13 cellular contexts compared by ENCODE assay signal in genomic region chr7:5248201-5248885, GRCh38. TPM values are rescaled to one million over a fixed set of nuclear protein-coding genes. Genes with fewer than 3 reads are reported as not detected.
DNase-seq lines count a peak whose midpoint lies in the region; ATAC-seq and TF ChIP-seq lines count a peak whose summit lies in the region.
"Had no signal": no experiment of that assay in that cellular context is flagged by ENCODE, and none has a peak within 500 bp of the region (broad histone marks: within the 10 kb centered on the region; RNA-seq: fewer than 3 reads in every experiment).

No MANE protein-coding gene starts in this region.

- H3K4me1 Mint-ChIP-seq in nephron progenitor cell: peaks cover 19% of the 10 kb centered on the region
- H3K4me1 Mint-ChIP-seq: activated CD4-positive, alpha-beta T cell treated with anti-CD3 and anti-CD28 coated beads, Interleukin-2, amount 10 ng/mL, durations not matched to agents 7 days and 5 days; activated T-helper 17 cell treated with anti-CD3 and anti-CD28 coated beads, Interleukin-2, amount 50 U/mL, for 72 hours had no signal

- DNase-seq in D341Med (ENCODE audit: low spot score) (peak; percentile 95), SK-N-DZ (ENCODE audit: low spot score) (peak; percentile 83), fibroblast of the conjunctiva (ENCODE audit: low read depth) (peak; percentile 27), nephron progenitor cell (peak; percentile 28), SKM-1 treated with dmso at 0.1 percent for 144 hours (lab: John Stamatoyannopoulos, UW; ENCODE audit: unreplicated experiment) (no peak)
- no peak for DNase-seq in activated CD4-positive, alpha-beta T cell treated with anti-CD3 and anti-CD28 coated beads for 1 hour
- DNase-seq: activated CD4-positive, alpha-beta T cell treated with anti-CD3 and anti-CD28 coated beads, Interleukin-2, amount 10 ng/mL, durations not matched to agents 7 days and 5 days; NCI-H526; SK-N-SH; thyroid gland had no signal

- peaks cover 9% of the 10 kb centered on the region for H3K27me3 Mint-ChIP-seq in nephron progenitor cell (ENCODE audit: low read depth, poor library complexity)
- H3K27me3 Mint-ChIP-seq: activated CD4-positive, alpha-beta T cell treated with anti-CD3 and anti-CD28 coated beads, Interleukin-2, amount 10 ng/mL, durations not matched to agents 7 days and 5 days; activated T-helper 17 cell treated with anti-CD3 and anti-CD28 coated beads, Interleukin-2, amount 50 U/mL, for 72 hours had no signal

- H3K27ac Mint-ChIP-seq in nephron progenitor cell: peak overlapping the region; percentile 71
- H3K27ac Mint-ChIP-seq: activated CD4-positive, alpha-beta T cell treated with anti-CD3 and anti-CD28 coated beads, Interleukin-2, amount 10 ng/mL, durations not matched to agents 7 days and 5 days; activated T-helper 17 cell treated with anti-CD3 and anti-CD28 coated beads, Interleukin-2, amount 50 U/mL, for 72 hours had no signal

- TF ChIP-seq CTCF in nephron progenitor cell (IDR thresholded peaks at IDR 0.05): no peak

- H3K9me3 Mint-ChIP-seq in nephron progenitor cell: peaks cover 11% of the 10 kb centered on the region
- H3K9me3 Mint-ChIP-seq: activated CD4-positive, alpha-beta T cell treated with anti-CD3 and anti-CD28 coated beads, Interleukin-2, amount 10 ng/mL, durations not matched to agents 7 days and 5 days; activated T-helper 17 cell treated with anti-CD3 and anti-CD28 coated beads, Interleukin-2, amount 50 U/mL, for 72 hours had no signal

- no peak overlapping the region for H3K4me3 Mint-ChIP-seq in nephron progenitor cell
- H3K4me3 Mint-ChIP-seq: activated CD4-positive, alpha-beta T cell treated with anti-CD3 and anti-CD28 coated beads, Interleukin-2, amount 10 ng/mL, durations not matched to agents 7 days and 5 days; activated T-helper 17 cell treated with anti-CD3 and anti-CD28 coated beads, Interleukin-2, amount 50 U/mL, for 72 hours had no signal

- H3K36me3 Mint-ChIP-seq in nephron progenitor cell (ENCODE audit: low read depth): no peaks in the 10 kb centered on the region

- no peak for ATAC-seq in HG02970 (IDR thresholded peaks at IDR 0.05; ENCODE audit: low FRiP score, unreplicated experiment)
- ATAC-seq in HG02610 (IDR thresholded peaks at IDR 0.05; ENCODE audit: unreplicated experiment): no peak
- ATAC-seq: activated T-helper 17 cell treated with anti-CD3 and anti-CD28 coated beads, Interleukin-2, amount 50 U/mL, for 72 hours had no signal

RNA-seq across cellular contexts. Expression of gene SLC29A4, which starts 34.4 kb away (rescaled TPM):
- 58.0 and 61.8 TPM in 2 replicates for polyA plus RNA-seq in SK-N-DZ (2014; cell fraction: cytosol; rRNA removed)
- 73.5 and 79.6 TPM in 2 replicates for polyA plus RNA-seq in SK-N-DZ (2014; cell fraction: nucleus; rRNA removed)

RNA-seq across cellular contexts. Expression of gene WIPI2, which starts 58.3 kb away (rescaled TPM):
- polyA plus RNA-seq in SK-N-DZ (2014; cell fraction: cytosol; rRNA removed): 40.7 and 41.5 TPM in 2 replicates
- 31.1 and 33.3 TPM in 2 replicates for polyA plus RNA-seq in SK-N-DZ (2014; cell fraction: nucleus; rRNA removed)

Comparison
In these comparisons a context has a peak if more than half of its experiments do, and no peak if none do; other contexts are left out.
1. DNase-seq: peak in D341Med (single experiment), SK-N-DZ (single experiment), fibroblast of the conjunctiva (single experiment) and nephron progenitor cell (single experiment); none in activated CD4-positive, alpha-beta T cell treated with anti-CD3 and anti-CD28 coated beads for 1 hour (single experiment) and SKM-1 treated with dmso at 0.1 percent for 144 hours (single experiment).